ENCODE assay signal across 27 cellular contexts in the genomic region with DNA sequence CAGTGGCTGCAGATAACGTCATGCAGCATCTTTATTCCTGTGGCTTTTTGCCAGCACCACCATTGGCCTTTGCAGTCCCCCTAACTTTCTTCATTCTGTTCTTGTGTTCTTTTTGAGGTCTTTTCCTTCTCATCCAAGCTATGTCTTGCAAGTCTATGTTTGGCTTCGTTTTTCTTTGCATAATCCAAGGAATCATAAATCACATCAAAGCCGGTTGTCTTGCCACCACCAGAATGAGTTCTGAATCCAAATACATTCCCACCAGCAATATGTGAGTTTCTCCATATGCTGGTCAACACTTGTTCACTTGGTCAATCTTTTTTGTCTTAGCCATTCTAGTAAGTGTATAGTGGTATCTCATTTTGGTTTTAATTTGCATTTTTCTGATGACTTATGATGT.
"Had no signal": no experiment of that assay in that cellular context is flagged by ENCODE, and none has a peak within 500 bp of the region (broad histone marks: within the 10 kb centered on the region; RNA-seq: fewer than 3 reads in every experiment).

No MANE protein-coding gene starts in this region.

- H3K36me3 ChIP-seq: stomach, suprapubic skin, thoracic aorta, thyroid gland, tibial artery, tibial nerve, transverse colon, upper lobe of left lung, upper lobe of right lung, uterus, vagina had no signal

- DNase-seq: stimulated activated CD4-positive, alpha-beta T cell treated with anti-CD3 and anti-CD28 coated beads, Interleukin-2, amount 100 ng/mL, for 48 hours; stimulated activated CD4-positive, alpha-beta T cell treated with anti-CD3 and anti-CD28 coated beads, Interleukin-4, amount 100 ng/mL, for 1 hour; stimulated activated CD4-positive, alpha-beta T cell treated with anti-CD3 and anti-CD28 coated beads, Interleukin-4, amount 100 ng/mL, for 24 hours; stimulated activated CD4-positive, alpha-beta T cell treated with anti-CD3 and anti-CD28 coated beads, Interleukin-4, amount 100 ng/mL, for 4 hours; stimulated activated CD8-positive, alpha-beta memory T cell treated with anti-CD3 and anti-CD28 coated beads, Interleukin-4, amount 100 ng/mL, for 48 hours; stimulated activated naive B cell treated with anti-CD40 and anti-IgM and Interleukin-4, amounts not matched to agents 10 μg/mL and 1 μg/mL and 100 μg/mL, for 72 hours; stimulated activated naive CD4-positive, alpha-beta T cell; stimulated activated naive CD4-positive, alpha-beta T cell treated with Interleukin-2 at 50 U/mL for 16 hours; stimulated activated naive CD8-positive, alpha-beta T cell treated with anti-CD3 and anti-CD28 coated beads, Interleukin-15, amount 100 ng/mL, for 72 hours; stimulated activated naive CD8-positive, alpha-beta T cell treated with anti-CD3 and anti-CD28 coated beads, Interleukin-15, Interleukin-2, amounts not matched to agents 100 U/mL and 50 U/mL, for 24 hours; stomach; substantia nigra; testis; thyroid gland; tibial artery; transverse colon; trophoblast cell; upper lobe of left lung; upper lobe of right lung; uterus had no signal

- FAIRE-seq: urothelium cell line had no signal

- H3K4me3 ChIP-seq: stomach, suprapubic skin, testis, thoracic aorta, thyroid gland, tibial artery, tibial nerve, transverse colon, upper lobe of left lung, upper lobe of right lung, uterus, vagina had no signal

- H3K4me1 ChIP-seq: stomach, testis, thyroid gland, tibial nerve, transverse colon, upper lobe of right lung, uterus, vagina had no signal

- H3K27me3 ChIP-seq: stomach, suprapubic skin, testis, thyroid gland, tibial artery, tibial nerve, transverse colon, upper lobe of left lung, upper lobe of right lung, uterus, vagina had no signal

- H3K9me3 ChIP-seq: stomach, suprapubic skin, testis, thoracic aorta, thyroid gland, tibial artery, tibial nerve, transverse colon, upper lobe of left lung, upper lobe of right lung, uterus, vagina had no signal

- H3K27ac ChIP-seq: stomach, suprapubic skin, testis, thoracic aorta, thyroid gland, tibial artery, tibial nerve, transverse colon, upper lobe of left lung, upper lobe of right lung, uterus, vagina had no signal

- ATAC-seq: stimulated activated effector memory CD8-positive, alpha-beta T cell treated with anti-CD3 and anti-CD28 coated beads, Interleukin-12 subunit alpha, Interleukin-12 subunit beta, amount 100 ng/mL, for 72 hours; stimulated activated memory B cell treated with anti-CD40 and anti-IgM and Interleukin-4, amounts not matched to agents 10 μg/mL and 1 μg/mL and 100 μg/mL, for 72 hours; stimulated activated naive B cell treated with anti-CD40 and anti-IgM and Interleukin-4, amounts not matched to agents 10 μg/mL and 1 μg/mL and 100 μg/mL, for 72 hours; stimulated activated naive CD8-positive, alpha-beta T cell treated with anti-CD3 and anti-CD28 coated beads, Interleukin-15, amount 100 ng/mL, for 72 hours; stimulated activated naive CD8-positive, alpha-beta T cell treated with anti-CD3 and anti-CD28 coated beads, Interleukin-15, Interleukin-2, amounts not matched to agents 100 U/mL and 50 U/mL, for 24 hours; upper lobe of right lung had no signal
